24 cellular contexts compared by ENCODE assay signal in genomic region chr9:122232907-122233306, GRCh38. TPM values are rescaled to one million over a fixed set of nuclear protein-coding genes. Genes with fewer than 3 reads are reported as not detected.
"Had no signal": no experiment of that assay in that cellular context is flagged by ENCODE, and none has a peak within 500 bp of the region (broad histone marks: within the 10 kb centered on the region; RNA-seq: fewer than 3 reads in every experiment).

No MANE protein-coding gene starts in this region.

- H3K27me3 ChIP-seq: ovary had no signal

- H3K27ac ChIP-seq: left lung, lower lobe of right lung, ovary, right atrium auricular region, right lobe of liver, thyroid gland, transverse colon, upper lobe of right lung had no signal

- H3K36me3 ChIP-seq: lower lobe of right lung, ovary, right atrium auricular region, right lobe of liver, thyroid gland, transverse colon, upper lobe of right lung had no signal

- H3K4me3 ChIP-seq: left lung, lower lobe of right lung, ovary, right atrium auricular region, right lobe of liver, smooth muscle cell, thyroid gland, transverse colon, upper lobe of right lung had no signal

- H3K4me2 ChIP-seq: smooth muscle cell had no signal

- H3K9me3 ChIP-seq: left lung, lower lobe of right lung, ovary, right atrium auricular region, right lobe of liver, thyroid gland, transverse colon, upper lobe of right lung had no signal

- DNase-seq: hippocampal formation; kidney glomerular epithelial cell; left cardiac atrium; left lung; lower lobe of right lung; mammary epithelial cell; mesendoderm; naive B cell; natural killer cell; ovary; right lobe of liver; stimulated activated CD4-positive, alpha-beta T cell treated with anti-CD3 and anti-CD28 coated beads, Interleukin-1b, Interleukin-23, amount 100 ng/mL, for 48 hours; stimulated activated CD4-positive, alpha-beta T cell treated with anti-CD3 and anti-CD28 coated beads, Interleukin-2, amount 100 ng/mL, for 48 hours; stimulated activated CD4-positive, alpha-beta T cell treated with anti-CD3 and anti-CD28 coated beads, Interleukin-4, amount 100 ng/mL, for 4 hours; stimulated activated CD8-positive, alpha-beta memory T cell treated with anti-CD3 and anti-CD28 coated beads, Interleukin-4, amount 100 ng/mL, for 48 hours; stimulated activated naive CD4-positive, alpha-beta T cell treated with Interleukin-2 at 50 U/mL for 16 hours; stimulated activated naive CD8-positive, alpha-beta T cell treated with anti-CD3 and anti-CD28 coated beads, Interleukin-15, amount 100 ng/mL, for 72 hours; substantia nigra; thyroid gland; transverse colon; upper lobe of right lung had no signal

- ATAC-seq: left cardiac atrium; left lung; lower lobe of right lung; natural killer cell; right lobe of liver; stimulated activated memory B cell treated with anti-CD40 and anti-IgM and Interleukin-4, amounts not matched to agents 10 μg/mL and 1 μg/mL and 100 μg/mL, for 72 hours; stimulated activated naive CD8-positive, alpha-beta T cell treated with anti-CD3 and anti-CD28 coated beads, Interleukin-15, amount 100 ng/mL, for 72 hours; upper lobe of right lung had no signal

RNA-seq across cellular contexts. Expression of gene LHX6, which starts 4.2 kb away (rescaled TPM):
- polyA plus RNA-seq: smooth muscle cell had no signal
